Comparison of ENCODE assay signal across 8 cellular contexts in the genomic region with DNA sequence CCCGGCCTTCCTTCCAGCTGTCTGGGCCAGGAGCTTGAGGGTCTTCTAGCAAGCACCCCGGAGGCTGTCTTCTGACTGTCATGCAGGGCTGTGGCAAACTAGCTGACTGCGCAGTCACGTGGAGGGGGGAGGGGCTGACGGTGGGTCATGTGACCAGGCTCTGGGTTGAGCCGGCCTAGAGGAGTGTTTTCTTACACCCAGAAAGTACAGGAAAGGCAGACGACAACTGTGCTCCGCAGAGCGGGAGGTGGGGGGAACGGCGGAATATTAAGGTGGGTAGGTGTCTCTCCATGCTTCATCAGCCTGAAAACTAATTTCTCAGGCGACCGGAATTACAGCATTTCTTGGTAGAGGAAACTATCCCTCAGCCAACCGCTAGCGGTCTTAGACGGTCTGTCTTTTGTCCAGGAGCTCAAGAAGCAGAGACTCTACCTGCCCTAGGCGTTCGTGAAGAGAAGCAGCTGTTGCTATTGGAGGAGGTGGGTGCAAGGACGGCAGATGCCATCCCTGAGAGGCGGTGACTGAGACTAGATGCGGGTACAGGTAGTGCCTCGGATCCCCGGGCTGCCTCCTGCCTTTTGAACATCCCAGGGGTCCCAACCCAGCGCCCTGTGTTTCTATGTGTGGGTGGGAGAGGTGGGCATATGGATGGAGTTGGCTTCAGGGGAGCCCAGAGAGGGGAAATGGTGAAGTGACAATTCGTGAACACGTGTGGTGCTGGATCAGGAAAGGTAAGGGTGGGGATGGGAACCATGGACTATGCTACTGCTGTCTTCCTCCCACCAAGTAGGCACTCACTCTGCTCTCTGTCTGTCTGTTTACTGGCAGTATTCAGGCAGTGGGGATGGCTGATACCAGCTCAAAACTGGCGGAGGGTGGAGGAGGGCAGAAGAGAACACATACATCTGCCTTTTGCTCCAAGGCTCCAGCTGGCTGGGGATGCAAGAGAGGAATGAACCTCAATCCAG. TPM values are rescaled to one million over a fixed set of nuclear protein-coding genes. Genes with fewer than 3 reads are reported as not detected.
DNase-seq lines count a peak whose midpoint lies in the region; ATAC-seq, FAIRE-seq and TF ChIP-seq lines count a peak whose summit lies in the region.

No MANE protein-coding gene starts in this region.

- peaks cover 14% of the 10 kb centered on the region for H3K36me3 Mint-ChIP-seq in CD4-positive, CD25-positive, alpha-beta regulatory T cell
- H3K36me3 Mint-ChIP-seq in activated naive CD8-positive, alpha-beta T cell treated with anti-CD3 and anti-CD28 coated beads for 36 hours: peaks cover 15% of the 10 kb centered on the region

- peak; percentile 31 to 82 for TF ChIP-seq EP300 in tibial nerve (IDR thresholded peaks at IDR 0.05)

- peak; percentile 72 to 87 (median 79) for DNase-seq in CD4-positive, CD25-positive, alpha-beta regulatory T cell
- DNase-seq in GM20000 (ENCODE audit: low spot score): peak; percentile 69
- peak; percentile 47 for DNase-seq in HTR-8/SVneo (ENCODE audit: insufficient read length, low spot score)
- DNase-seq in SHP77 (lab: John Stamatoyannopoulos, UW): peak; percentile 47 to 67
- DNase-seq in activated naive CD8-positive, alpha-beta T cell treated with anti-CD3 and anti-CD28 coated beads for 36 hours: peak; percentile 79
- peak; percentile 84 to 86 for DNase-seq in heart right ventricle
- peak; percentile 70 for DNase-seq in pons (ENCODE audit: low spot score)
- peak; percentile 82 to 92 for DNase-seq in tibial nerve (ENCODE audit: low spot score in 2 of 2)

- TF ChIP-seq POLR2A in tibial nerve (IDR thresholded peaks at IDR 0.05): peak; percentile 20 to 67

- no peaks in the 10 kb centered on the region for H3K36me3 ChIP-seq in CD4-positive, CD25-positive, alpha-beta regulatory T cell (ENCODE audit: control insufficient read depth, insufficient read depth, low read length)
- H3K36me3 ChIP-seq in heart right ventricle (peaks cover 0 to 4% (median 0%) of the 10 kb centered on the region in 9 donors), tibial nerve (peaks cover 0 to 5% (median 0%) of the 10 kb centered on the region in 3 donors)

- peaks cover 15 to 39% (median 21%) of the 10 kb centered on the region in 4 donors for H3K4me1 Mint-ChIP-seq in CD4-positive, CD25-positive, alpha-beta regulatory T cell
- peaks cover 17% of the 10 kb centered on the region for H3K4me1 Mint-ChIP-seq in activated naive CD8-positive, alpha-beta T cell treated with anti-CD3 and anti-CD28 coated beads for 36 hours

- H3K4me3 Mint-ChIP-seq in CD4-positive, CD25-positive, alpha-beta regulatory T cell: peak overlapping the region; percentile 92 to 96 (median 92)
- H3K4me3 Mint-ChIP-seq in activated naive CD8-positive, alpha-beta T cell treated with anti-CD3 and anti-CD28 coated beads for 36 hours: peak overlapping the region; percentile 89

- peak; percentile 95 for ATAC-seq in CD4-positive, CD25-positive, alpha-beta regulatory T cell (ENCODE audit: low read depth in 2 of 2)
- peak; percentile 94 to 100 (median 99) for ATAC-seq in heart right ventricle

- peak overlapping the region; percentile 81 for H3K4me3 ChIP-seq in CD4-positive, CD25-positive, alpha-beta regulatory T cell (ENCODE audit: low read depth, low read length)
- H3K4me3 ChIP-seq in heart right ventricle (peak overlapping the region; percentile 15 to 62 (median 56)), tibial nerve (peak overlapping the region; percentile 23 to 55 (median 39))

- peak overlapping the region; percentile 47 for H3K27ac ChIP-seq in CD4-positive, CD25-positive, alpha-beta regulatory T cell (ENCODE audit: insufficient read depth, low read length, poor library complexity, severe bottlenecking)
- H3K27ac ChIP-seq in heart right ventricle: peak overlapping the region in 8 of 10 donors; percentile 35 to 74 (median 56)
- H3K27ac ChIP-seq in tibial nerve: peak overlapping the region in 3 of 4 donors; percentile 74 to 82 (median 74)

- intact Hi-C loops in heart right ventricle (cut with DNase I): loop anchor here in 4 of 10 donors (5.0 to 10.0 kb wide), 4 partner anchors 52 to 57 kb away; partner anchors contain the start of gene GPRASP2 (in 3 of the 4)

- H3K27me3 ChIP-seq in CD4-positive, CD25-positive, alpha-beta regulatory T cell (ENCODE audit: control insufficient read depth, insufficient read depth, low read length): no peaks in the 10 kb centered on the region
- H3K27me3 ChIP-seq in heart right ventricle (peaks cover 0 to 6% (median 0%) of the 10 kb centered on the region in 7 donors), tibial nerve (no peaks in the 10 kb centered on the region)

- H3K27me3 Mint-ChIP-seq in CD4-positive, CD25-positive, alpha-beta regulatory T cell: no peaks in the 10 kb centered on the region
- no peaks in the 10 kb centered on the region for H3K27me3 Mint-ChIP-seq in activated naive CD8-positive, alpha-beta T cell treated with anti-CD3 and anti-CD28 coated beads for 36 hours

- no peak for TF ChIP-seq CTCF in GM20000 (IDR thresholded peaks at IDR 0.05; ENCODE audit: extremely low read depth, missing control alignments)
- TF ChIP-seq CTCF in heart right ventricle (IDR thresholded peaks at IDR 0.05): no peak
- peak in 1 of 5 experiments; percentile 31 for TF ChIP-seq CTCF in tibial nerve (IDR thresholded peaks at IDR 0.05)

- 5 to 8% methylated on average over 27 of the region's 27 CpGs for WGBS in heart right ventricle, 2 donors
- 9 to 35% methylated on average over 23 to 26 of the region's 27 CpGs for WGBS in tibial nerve, 2 donors

- H3K27ac Mint-ChIP-seq in CD4-positive, CD25-positive, alpha-beta regulatory T cell: peak overlapping the region; percentile 69 to 97 (median 96)
- H3K27ac Mint-ChIP-seq in activated naive CD8-positive, alpha-beta T cell treated with anti-CD3 and anti-CD28 coated beads for 36 hours: peak overlapping the region; percentile 88

- peaks cover 0 to 2% (median 0%) of the 10 kb centered on the region in 7 donors for H3K9me3 Mint-ChIP-seq in CD4-positive, CD25-positive, alpha-beta regulatory T cell
- no peaks in the 10 kb centered on the region for H3K9me3 Mint-ChIP-seq in activated naive CD8-positive, alpha-beta T cell treated with anti-CD3 and anti-CD28 coated beads for 36 hours

- no peaks in the 10 kb centered on the region for H3K9me3 ChIP-seq in CD4-positive, CD25-positive, alpha-beta regulatory T cell (ENCODE audit: control insufficient read depth in 2 of 2, low read length in 2 of 2)
- H3K9me3 ChIP-seq in heart right ventricle: peaks cover 0 to 6% (median 0%) of the 10 kb centered on the region in 11 donors
- H3K9me3 ChIP-seq in tibial nerve: no peaks in the 10 kb centered on the region

- H3K4me1 ChIP-seq in CD4-positive, CD25-positive, alpha-beta regulatory T cell (ENCODE audit: control insufficient read depth, insufficient read depth, low read length, poor library complexity, severe bottlenecking): peaks cover 7% of the 10 kb centered on the region
- H3K4me1 ChIP-seq in heart right ventricle: peaks cover 0 to 10% (median 5%) of the 10 kb centered on the region in 9 donors
- H3K4me1 ChIP-seq in tibial nerve: peaks cover 0 to 13% (median 0%) of the 10 kb centered on the region in 4 donors

- FAIRE-seq in HTR-8/SVneo (lab: Jason Lieb, UNC): no peak

RNA-seq across cellular contexts. Expression of gene GPRASP1, which starts 8.8 kb away (rescaled TPM):
- 27.0 TPM for total RNA-seq in CD4-positive, CD25-positive, alpha-beta regulatory T cell
- polyA plus RNA-seq in CD4-positive, CD25-positive, alpha-beta regulatory T cell: 1 to 10 TPM; 2.5 to 6.9 (median 4.0) TPM
- total RNA-seq in activated naive CD8-positive, alpha-beta T cell treated with anti-CD3 and anti-CD28 coated beads for 36 hours: 1 to 10 TPM; 2.3 to 3.8 TPM
- total RNA-seq in heart right ventricle (10 to 100 TPM in 1 of 10 donors, 1 to 10 TPM in 9; 3.4 to 10.0 (median 7.4) TPM), tibial nerve (10 to 100 TPM; 10.5 to 21.2 (median 15.7) TPM)
- 1 to 10 TPM; 1.2 to 7.4 TPM for polyA plus RNA-seq in heart right ventricle

RNA-seq across cellular contexts. Expression of gene GPRASP2, which starts 52.2 kb away (rescaled TPM):
- total RNA-seq in CD4-positive, CD25-positive, alpha-beta regulatory T cell: 1.2 TPM
- 1 to 10 TPM; 2.3 to 3.5 (median 2.7) TPM for polyA plus RNA-seq in CD4-positive, CD25-positive, alpha-beta regulatory T cell
- total RNA-seq in activated naive CD8-positive, alpha-beta T cell treated with anti-CD3 and anti-CD28 coated beads for 36 hours: 1 to 10 TPM; 1.2 to 1.6 TPM
- total RNA-seq in heart right ventricle (10 to 100 TPM; 11.5 to 21.3 (median 15.9) TPM), tibial nerve (1 to 10 TPM; 4.8 to 7.3 (median 6.5) TPM)
- 1 to 10 TPM; 3.7 to 4.0 TPM for polyA plus RNA-seq in heart right ventricle

Comparison
In these comparisons a context has a peak if more than half of its experiments do, and no peak if none do; other contexts are left out.
1. Peak in every context shown above with its lines: DNase-seq, ATAC-seq, H3K4me3 ChIP-seq and H3K27ac ChIP-seq.